ENCODE assay signal across 12 cellular contexts in the genomic region with DNA sequence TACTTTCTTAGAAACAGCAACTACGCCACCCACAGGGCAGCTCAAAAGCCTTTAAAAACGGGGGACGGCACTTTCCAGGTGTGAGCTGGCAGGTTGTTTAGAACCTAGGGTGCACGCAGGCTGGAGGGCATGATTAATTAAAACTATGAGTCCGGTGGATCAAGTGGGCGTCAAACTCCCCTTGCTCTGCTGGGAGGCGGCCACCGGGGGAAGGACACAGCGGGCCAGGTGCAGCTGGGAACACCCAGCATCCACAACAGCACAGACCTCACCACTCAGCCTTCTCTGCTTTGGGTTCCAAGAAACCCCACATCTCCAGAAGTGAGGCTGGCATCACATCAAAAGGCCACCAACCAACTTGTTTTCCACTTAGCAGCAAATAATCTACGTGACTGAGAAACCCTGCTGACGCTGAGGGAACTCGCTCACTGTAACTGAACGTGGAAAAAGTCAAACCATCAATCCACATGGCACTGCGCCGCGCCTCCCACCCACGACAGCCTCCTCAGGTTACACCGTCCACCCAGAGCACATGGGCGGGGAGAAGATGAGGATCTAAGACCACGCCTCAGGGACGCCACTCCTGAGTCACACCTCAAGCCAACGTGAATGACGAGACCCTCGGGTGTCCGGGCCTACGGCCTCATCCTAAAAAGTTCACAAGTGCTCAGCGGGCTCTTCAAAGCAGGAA.
DNase-seq lines count a peak whose midpoint lies in the region; ATAC-seq, FAIRE-seq and TF ChIP-seq lines count a peak whose summit lies in the region.
"Had no signal": no experiment of that assay in that cellular context is flagged by ENCODE, and none has a peak within 500 bp of the region (broad histone marks: within the 10 kb centered on the region; RNA-seq: fewer than 3 reads in every experiment).

No MANE protein-coding gene starts in this region.

- intact Hi-C loops in natural killer cell (cut with micrococcal nuclease): no loop called here
- intact Hi-C loops in ovary (cut with DNase I): no loop called here

- peaks cover 6% of the 10 kb centered on the region for H3K36me3 Mint-ChIP-seq in natural killer cell

- TF ChIP-seq EP300 in ovary (IDR thresholded peaks at IDR 0.05): no peak

- TF ChIP-seq POLR2A in ovary (IDR thresholded peaks at IDR 0.05): no peak

- H3K4me1 Mint-ChIP-seq in natural killer cell: peaks cover 42 to 50% of the 10 kb centered on the region in 2 donors

- H3K4me1 ChIP-seq in ovary (ENCODE audit: insufficient read depth): peaks cover 5% of the 10 kb centered on the region

- no peaks in the 10 kb centered on the region for H3K9me3 ChIP-seq in ovary

- no peaks in the 10 kb centered on the region for H3K27me3 Mint-ChIP-seq in natural killer cell (ENCODE audit: low read depth in 2 of 2)

- peak; percentile 18 for TF ChIP-seq CTCF in bronchial epithelial cell (IDR thresholded peaks at IDR 0.05; ENCODE audit: insufficient read depth, low read length, severe bottlenecking)
- no peak for TF ChIP-seq CTCF in natural killer cell (IDR thresholded peaks at IDR 0.05)
- TF ChIP-seq CTCF in ovary (IDR thresholded peaks at IDR 0.05): no peak

- H3K36me3 ChIP-seq in bronchial epithelial cell (ENCODE audit: control insufficient read depth, insufficient read depth, low read length): peaks cover 8% of the 10 kb centered on the region
- H3K36me3 ChIP-seq in ovary: no peaks in the 10 kb centered on the region

- H3K4me3 Mint-ChIP-seq in natural killer cell: no peak overlapping the region

- DNase-seq in HuH-7.5 (ENCODE audit: low spot score) (peak; percentile 37), bronchial epithelial cell (ENCODE audit: low read depth) (peak; percentile 75), natural killer cell (no peak), ovary (no peak), NCI-H146 (lab: John Stamatoyannopoulos, UW) (no peak), cortex of kidney (lab: John Stamatoyannopoulos, UW) (no peak)
- DNase-seq in activated CD4-positive, alpha-beta T cell treated with anti-CD3 and anti-CD28 coated beads, Interleukin-2, amount 50 U/mL, for 4 hours: peak; percentile 44 to 60
- peak; percentile 43 to 44 for DNase-seq in stimulated activated CD4-positive, alpha-beta T cell treated with anti-CD3 and anti-CD28 coated beads, Interleukin-4, amount 100 ng/mL, for 48 hours (ENCODE audit: low read depth in 2 of 2)
- DNase-seq: NCI-H1092 treated with DMSO at 0.1 percent for 48 hours, NCI-H82 had no signal

- H3K27ac ChIP-seq in ovary: no peak overlapping the region
- H3K27ac ChIP-seq: HL-60, SK-N-MC had no signal

- no peaks in the 10 kb centered on the region for H3K9me3 Mint-ChIP-seq in natural killer cell

- H3K27me3 ChIP-seq in bronchial epithelial cell (ENCODE audit: control insufficient read depth, insufficient read depth, low read length) (no peaks in the 10 kb centered on the region), ovary (no peaks in the 10 kb centered on the region)

- no peak overlapping the region for H3K4me3 ChIP-seq in bronchial epithelial cell (ENCODE audit: low read depth, low read length)
- H3K4me3 ChIP-seq in ovary: no peak overlapping the region
- H3K4me3 ChIP-seq: SK-N-MC had no signal

- WGBS in ovary, 3 donors: 86 to 90% (median 88%) methylated on average over 27 of the region's 27 CpGs

- no peak for FAIRE-seq in bronchial epithelial cell (lab: Jason Lieb, UNC)

- H3K27ac Mint-ChIP-seq in natural killer cell: peak overlapping the region in 1 of 2 donors; percentile 48

- ATAC-seq in natural killer cell: no peak

Comparison
In these comparisons a context has a peak if more than half of its experiments do, and no peak if none do; other contexts are left out.
1. DNase-seq: peak in HuH-7.5 (single experiment), activated CD4-positive, alpha-beta T cell treated with anti-CD3 and anti-CD28 coated beads, Interleukin-2, amount 50 U/mL, for 4 hours (2 of 2), bronchial epithelial cell (single experiment) and stimulated activated CD4-positive, alpha-beta T cell treated with anti-CD3 and anti-CD28 coated beads, Interleukin-4, amount 100 ng/mL, for 48 hours (2 of 2); none in natural killer cell (single experiment), ovary (0 of 5), NCI-H146 (single experiment) and cortex of kidney (single experiment).